Comparison of ENCODE assay signal across 26 cellular contexts in genomic region chr1:77467196-77467595, GRCh38.
"Had no signal": no experiment of that assay in that cellular context is flagged by ENCODE, and none has a peak within 500 bp of the region (broad histone marks: within the 10 kb centered on the region; RNA-seq: fewer than 3 reads in every experiment).

No MANE protein-coding gene starts in this region.

- DNase-seq: activated CD4-positive, alpha-beta memory T cell treated with anti-CD3 and anti-CD28 coated beads for 36 hours; activated CD4-positive, alpha-beta T cell treated with anti-CD3 and anti-CD28 coated beads for 4 hours; activated CD8-positive, alpha-beta memory T cell treated with anti-CD3 and anti-CD28 coated beads, Interleukin-2, amount 50 U/mL, for 4 hours; activated effector memory CD4-positive, alpha-beta T cell treated with anti-CD3 and anti-CD28 coated beads, Interleukin-2, amount 50 U/mL, for 16 hours; activated naive CD4-positive, alpha-beta T cell treated with anti-CD3 and anti-CD28 coated beads for 36 hours; activated naive CD8-positive, alpha-beta T cell treated with anti-CD3 and anti-CD28 coated beads for 36 hours; activated T-cell treated with anti-CD3 and anti-CD28 coated beads, Interleukin-2, amount 50 U/mL, for 1 hour; adrenal gland; effector CD4-positive, alpha-beta T cell; esophagus squamous epithelium; foreskin melanocyte; islet precursor cell; left colon; mucosa of descending colon; right lobe of liver; stimulated activated CD4-positive, alpha-beta T cell treated with anti-CD3 and anti-CD28 coated beads, Interleukin-1b, Interleukin-23, amount 100 ng/mL, for 48 hours; stimulated activated naive B cell treated with anti-CD40 and anti-IgM and Interleukin-4, amounts not matched to agents 10 μg/mL and 1 μg/mL and 100 μg/mL, for 72 hours; stomach; T-helper 9 cell; testis; trophoblast cell had no signal

- ATAC-seq: left colon; mucosa of descending colon; natural killer cell treated with Interleukin-12 subunit alpha and Interleukin-12 subunit beta and Interleukin-15 and Interleukin-18, amount 100 ng/mL, for 72 hours; right lobe of liver; stimulated activated naive B cell treated with anti-CD40 and anti-IgM and Interleukin-4, amounts not matched to agents 10 μg/mL and 1 μg/mL and 100 μg/mL, for 72 hours had no signal

- H3K9me3 ChIP-seq: adrenal gland, ascending aorta, esophagus squamous epithelium, mucosa of descending colon, right lobe of liver, stomach, testis had no signal

- H3K27me3 ChIP-seq: adrenal gland, ascending aorta, cardiac muscle cell, esophagus squamous epithelium, right lobe of liver, stomach, testis had no signal

- H3K4me3 ChIP-seq: adrenal gland, ascending aorta, cardiac muscle cell, esophagus squamous epithelium, mucosa of descending colon, right lobe of liver, skin epidermis, stomach, testis had no signal

- H3K36me3 ChIP-seq: adrenal gland, ascending aorta, cardiac muscle cell, esophagus squamous epithelium, right lobe of liver, stomach had no signal

- H3K4me1 ChIP-seq: adrenal gland, esophagus squamous epithelium, right lobe of liver, testis had no signal

- H3K27ac ChIP-seq: adrenal gland, cardiac muscle cell, epithelial cell of prostate, esophagus squamous epithelium, right lobe of liver, skin epidermis, stomach, testis had no signal
